In genomic region chr2:64325477-64325851, GRCh38 we compare ENCODE assay signal across 10 cellular contexts.
DNase-seq lines count a peak whose midpoint lies in the region; ATAC-seq and TF ChIP-seq lines count a peak whose summit lies in the region.
"Had no signal": no experiment of that assay in that cellular context is flagged by ENCODE, and none has a peak within 500 bp of the region (broad histone marks: within the 10 kb centered on the region; RNA-seq: fewer than 3 reads in every experiment).

No MANE protein-coding gene starts in this region.

- H3K36me3 ChIP-seq in smooth muscle cell (ENCODE audit: low read depth) = no peaks in the 10 kb centered on the region
- no peaks in the 10 kb centered on the region for H3K36me3 ChIP-seq in GM23338 (ENCODE audit: insufficient read depth)

- no peaks in the 10 kb centered on the region for H3F3A ChIP-seq in smooth muscle cell (ENCODE audit: low read depth)
- 0 out of 2 replicates have a peak, but pooled peaks cover 4% of the 10 kb centered on the region for H3F3A ChIP-seq in GM23338 (replicated peaks; ENCODE audit: low read depth)

- H3K4me2 ChIP-seq in smooth muscle cell = no peak overlapping the region
- H3K4me2 ChIP-seq in GM23338 = no peak overlapping the region
- H3K4me2 ChIP-seq: A549 had no signal

- POLR2A ChIA-PET in activated CD4-positive, alpha-beta memory T cell treated with anti-CD3 and anti-CD28 coated beads, Interleukin-2, amount 10 ng/mL, durations not matched to agents 7 days and 5 days (lab: Charles Lee) = interaction anchor here (0.6 to 4.7 kb wide), 24 partner anchors 11 to 730 kb away, joined by 3 to 57 read pairs (median 4); partner anchors contain the start of genes AFTPH and UGP2

- H3K27ac ChIP-seq in smooth muscle cell (ENCODE audit: low read depth) (peak overlapping the region; percentile 18), substantia nigra (ENCODE audit: low read depth, low read length, poor library complexity, severe bottlenecking) (no peak overlapping the region), GM23338 (ENCODE audit: low read depth) (no peak overlapping the region)
- H3K27ac ChIP-seq: A549 had no signal

- H3K36me3 Mint-ChIP-seq in activated CD4-positive, alpha-beta memory T cell treated with anti-CD3 and anti-CD28 coated beads, Interleukin-2, amount 10 ng/mL, durations not matched to agents 7 days and 5 days (ENCODE audit: low read depth) = no peaks in the 10 kb centered on the region
- no peaks in the 10 kb centered on the region for H3K36me3 Mint-ChIP-seq in GM23338 (ENCODE audit: low read depth)

- peak overlapping the region; percentile 14 for H3K4me3 Mint-ChIP-seq in activated CD4-positive, alpha-beta memory T cell treated with anti-CD3 and anti-CD28 coated beads, Interleukin-2, amount 10 ng/mL, durations not matched to agents 7 days and 5 days
- H3K4me3 Mint-ChIP-seq in GM23338 = no peak overlapping the region

- ATAC-seq in HG03060 (IDR thresholded peaks at IDR 0.05; ENCODE audit: low read depth, unreplicated experiment) (peak; percentile 15), GM23338 (no peak), HG02798 (IDR thresholded peaks at IDR 0.05; ENCODE audit: poor library complexity, unreplicated experiment) (no peak)
- ATAC-seq: A549 had no signal

- TF ChIP-seq CTCF in smooth muscle cell (IDR thresholded peaks at IDR 0.05; ENCODE audit: borderline replicate concordance, insufficient read depth, poor library complexity, severe bottlenecking) = no peak
- no peak for TF ChIP-seq CTCF in GM23338 (conservative IDR thresholded peaks at IDR 0.05; ENCODE audit: low read depth in 2 of 2)

- no peak overlapping the region for H2AFZ ChIP-seq in smooth muscle cell (ENCODE audit: low read depth)
- no peak overlapping the region for H2AFZ ChIP-seq in GM23338

- H3K9me3 Mint-ChIP-seq in activated CD4-positive, alpha-beta memory T cell treated with anti-CD3 and anti-CD28 coated beads, Interleukin-2, amount 10 ng/mL, durations not matched to agents 7 days and 5 days = no peaks in the 10 kb centered on the region
- H3K9me3 Mint-ChIP-seq in GM23338 = no peaks in the 10 kb centered on the region

- no peaks in the 10 kb centered on the region for H3K9me3 ChIP-seq in smooth muscle cell (replicated peaks; ENCODE audit: low read depth)
- H3K9me3 ChIP-seq: A549 had no signal

- H4K20me1 ChIP-seq in smooth muscle cell (ENCODE audit: low read depth) (no peaks in the 10 kb centered on the region), GM23338 (replicated peaks; ENCODE audit: insufficient read depth) (no peaks in the 10 kb centered on the region)

- H3K9me2 ChIP-seq in GM23338 (ENCODE audit: insufficient read depth) = peaks cover 10% of the 10 kb centered on the region; the same call in 1 of the 2 replicates

- peak; percentile 15 to 18 for DNase-seq in activated CD4-positive, alpha-beta T cell treated with anti-CD3 and anti-CD28 coated beads for 4 hours
- DNase-seq in activated CD4-positive, alpha-beta T cell treated with anti-CD3 and anti-CD28 coated beads, Interleukin-2, amount 50 U/mL, for 1 hour = no peak
- DNase-seq in activated CD4-positive, alpha-beta memory T cell treated with anti-CD3 and anti-CD28 coated beads, Interleukin-2, amount 10 ng/mL, durations not matched to agents 7 days and 5 days = no peak
- no peak for DNase-seq in smooth muscle cell (lab: John Stamatoyannopoulos, UW; ENCODE audit: unreplicated experiment)
- DNase-seq in substantia nigra (lab: John Stamatoyannopoulos, UW) = no peak
- DNase-seq in GM23338 (ENCODE audit: low spot score) = no peak
- DNase-seq: DMS79 had no signal

- H3K79me2 ChIP-seq in smooth muscle cell (ENCODE audit: low read depth) (no peaks in the 10 kb centered on the region), GM23338 (replicated peaks; ENCODE audit: insufficient read depth) (no peaks in the 10 kb centered on the region)

- peaks cover 10% of the 10 kb centered on the region for H3K4me1 ChIP-seq in smooth muscle cell (ENCODE audit: low read depth)
- H3K4me1 ChIP-seq in GM23338 (ENCODE audit: insufficient read depth) = peaks cover 36% of the 10 kb centered on the region

- peaks cover 26% of the 10 kb centered on the region for H3K27me3 Mint-ChIP-seq in activated CD4-positive, alpha-beta memory T cell treated with anti-CD3 and anti-CD28 coated beads, Interleukin-2, amount 10 ng/mL, durations not matched to agents 7 days and 5 days
- H3K27me3 Mint-ChIP-seq in GM23338 (ENCODE audit: insufficient read depth, low read depth, poor library complexity) = peaks cover 14% of the 10 kb centered on the region

- CTCF ChIA-PET in activated CD4-positive, alpha-beta memory T cell treated with anti-CD3 and anti-CD28 coated beads, Interleukin-2, amount 10 ng/mL, durations not matched to agents 7 days and 5 days (lab: Charles Lee) = interaction anchor here (0.9 to 9.0 kb wide), 9 partner anchors 14 to 310 kb away, joined by 3 to 243 read pairs (median 13); partner anchors contain the start of gene AFTPH

- H3K27me3 ChIP-seq in smooth muscle cell (ENCODE audit: low read depth) (no peaks in the 10 kb centered on the region), GM23338 (ENCODE audit: insufficient read depth) (no peaks in the 10 kb centered on the region)

- peaks cover 54% of the 10 kb centered on the region for H3K4me1 Mint-ChIP-seq in activated CD4-positive, alpha-beta memory T cell treated with anti-CD3 and anti-CD28 coated beads, Interleukin-2, amount 10 ng/mL, durations not matched to agents 7 days and 5 days
- H3K4me1 Mint-ChIP-seq in GM23338 = peaks cover 47% of the 10 kb centered on the region

- H3K4me3 ChIP-seq in smooth muscle cell (no peak overlapping the region), GM23338 (no peak overlapping the region)
- H3K4me3 ChIP-seq: A549 had no signal

- H3K27ac Mint-ChIP-seq in activated CD4-positive, alpha-beta memory T cell treated with anti-CD3 and anti-CD28 coated beads, Interleukin-2, amount 10 ng/mL, durations not matched to agents 7 days and 5 days = peak overlapping the region; percentile 73
- no peak overlapping the region for H3K27ac Mint-ChIP-seq in GM23338

- H3K9ac ChIP-seq in smooth muscle cell (ENCODE audit: low read depth) = no peak overlapping the region

TF ChIP-seq in GM23338, 12 proteins besides CTCF, POLR2A, EP300 and RAD21:
- no peak for TF ChIP-seq EZH2 (IDR thresholded peaks at IDR 0.05; ENCODE audit: low read depth, unreplicated experiment)
TF ChIP-seq in GM23338: peak in this region for 0.

Comparison
In these comparisons a context has a peak if more than half of its experiments do, and no peak if none do; other contexts are left out.
1. DNase-seq: peak in activated CD4-positive, alpha-beta T cell treated with anti-CD3 and anti-CD28 coated beads for 4 hours (2 of 2); none in activated CD4-positive, alpha-beta T cell treated with anti-CD3 and anti-CD28 coated beads, Interleukin-2, amount 50 U/mL, for 1 hour (single experiment), activated CD4-positive, alpha-beta memory T cell treated with anti-CD3 and anti-CD28 coated beads, Interleukin-2, amount 10 ng/mL, durations not matched to agents 7 days and 5 days (single experiment), smooth muscle cell (single experiment), substantia nigra (0 of 49) and GM23338 (single experiment).